Comparison of ENCODE assay signal across 9 cellular contexts in the genomic region with DNA sequence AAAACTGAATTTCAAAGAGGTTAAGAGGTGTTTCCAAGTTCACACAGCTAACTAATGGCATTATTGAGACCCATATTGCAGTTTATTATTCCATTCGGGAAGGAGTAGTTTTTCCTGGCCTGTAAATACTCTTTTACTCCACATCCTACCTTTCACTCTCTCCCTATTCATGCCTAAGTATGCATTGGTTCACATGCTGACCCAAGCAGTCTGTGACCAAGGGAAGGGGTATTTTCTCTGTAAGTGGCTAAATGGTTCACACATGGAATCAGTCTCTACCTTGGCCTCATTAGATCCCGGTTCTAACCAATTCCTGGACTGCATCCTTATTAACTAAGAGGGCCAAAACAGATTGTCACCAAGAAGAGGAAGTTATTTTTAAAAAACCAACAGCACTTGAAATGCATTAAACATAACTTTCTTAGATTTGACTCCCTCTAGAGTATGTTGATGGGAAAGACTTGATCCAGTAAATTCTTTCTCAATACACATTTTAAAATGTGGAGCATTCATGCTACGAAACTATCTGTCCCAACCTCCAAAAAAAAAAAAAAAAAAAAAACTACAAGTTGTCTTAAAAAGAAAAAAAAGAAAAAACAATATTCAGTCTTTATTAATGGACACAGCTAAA. TPM values are rescaled to one million over a fixed set of nuclear protein-coding genes. Genes with fewer than 3 reads are reported as not detected.
DNase-seq lines count a peak whose midpoint lies in the region; ATAC-seq and TF ChIP-seq lines count a peak whose summit lies in the region.
"Had no signal": no experiment of that assay in that cellular context is flagged by ENCODE, and none has a peak within 500 bp of the region (broad histone marks: within the 10 kb centered on the region; RNA-seq: fewer than 3 reads in every experiment).

No MANE protein-coding gene starts in this region.

- H3K27ac Mint-ChIP-seq in CD4-positive, alpha-beta T cell, result no peak overlapping the region
- H3K27ac Mint-ChIP-seq: activated naive CD8-positive, alpha-beta T cell had no signal

- H3K4me3 ChIP-seq in BE2C (ENCODE audit: low read depth, low read length) (no peak overlapping the region), left lung (no peak overlapping the region)

- POLR2A ChIA-PET in CD4-positive, alpha-beta T cell (lab: Charles Lee), result no interaction called here

- H3K27me3 ChIP-seq in BE2C, result peaks cover 5% of the 10 kb centered on the region; the same call in 1 of the 2 replicates
- no peaks in the 10 kb centered on the region for H3K27me3 ChIP-seq in left lung
- no peaks in the 10 kb centered on the region for H3K27me3 ChIP-seq in CD4-positive, alpha-beta T cell (ENCODE audit: control insufficient read depth, insufficient read depth, low read length)

- H3K27me3 Mint-ChIP-seq in CD4-positive, alpha-beta T cell, result peaks cover 20% of the 10 kb centered on the region

- H3K9me3 Mint-ChIP-seq in CD4-positive, alpha-beta T cell, result no peaks in the 10 kb centered on the region

- H3K36me3 ChIP-seq in BE2C, result no peaks in the 10 kb centered on the region
- H3K36me3 ChIP-seq in left lung, result no peaks in the 10 kb centered on the region

- CTCF ChIA-PET in CD4-positive, alpha-beta T cell (lab: Charles Lee), result interaction anchor here (1.4 kb wide), 1 partner anchor 16 kb away, joined by 3 read pairs; no protein-coding TSS in a partner anchor

- no peak overlapping the region for H3K27ac ChIP-seq in left lung
- no peak overlapping the region for H3K27ac ChIP-seq in CD4-positive, alpha-beta T cell (ENCODE audit: low read depth, low read length)

- no peak overlapping the region for H3K4me3 Mint-ChIP-seq in CD4-positive, alpha-beta T cell
- H3K4me3 Mint-ChIP-seq: activated naive CD8-positive, alpha-beta T cell had no signal

- no peaks in the 10 kb centered on the region for H3K4me1 Mint-ChIP-seq in CD4-positive, alpha-beta T cell (ENCODE audit: low read depth)

- no peaks in the 10 kb centered on the region for H3K9me3 ChIP-seq in BE2C
- H3K9me3 ChIP-seq in left lung, result no peaks in the 10 kb centered on the region
- H3K9me3 ChIP-seq in CD4-positive, alpha-beta T cell (ENCODE audit: control insufficient read depth, low read length), result no peaks in the 10 kb centered on the region

- H3K4me1 ChIP-seq in BE2C (no peaks in the 10 kb centered on the region), left lung (peaks cover 6 to 13% of the 10 kb centered on the region in 2 donors)

- peak; percentile 8; the same call in 1 of the 2 replicates for TF ChIP-seq CTCF in BE2C (IDR thresholded peaks at IDR 0.05; ENCODE audit: low read depth, low read length)
- TF ChIP-seq CTCF in left lung (IDR thresholded peaks at IDR 0.05), result no peak
- TF ChIP-seq CTCF in CD4-positive, alpha-beta T cell (IDR thresholded peaks at IDR 0.05), result no peak

- no peaks in the 10 kb centered on the region for H3K36me3 Mint-ChIP-seq in CD4-positive, alpha-beta T cell (ENCODE audit: low read depth)
- H3K36me3 Mint-ChIP-seq: activated naive CD8-positive, alpha-beta T cell had no signal

- intact Hi-C loops in left lung (cut with DNase I), result no loop called here
- intact Hi-C loops in CD4-positive, alpha-beta T cell (cut with DNase I, micrococcal nuclease), result no loop called here
- intact Hi-C loops in posterior cingulate gyrus (cut with DNase I), result no loop called here

- ATAC-seq in left lung, result peak; percentile 65
- ATAC-seq in HG03378 (IDR thresholded peaks at IDR 0.05; ENCODE audit: unreplicated experiment), result no peak
- ATAC-seq in CD4-positive, alpha-beta T cell (ENCODE audit: poor library complexity), result no peak
- ATAC-seq in HG02852 (IDR thresholded peaks at IDR 0.05; ENCODE audit: unreplicated experiment), result no peak

- DNase-seq in BE2C (no peak), M059J (ENCODE audit: low read depth) (peak; percentile 17), astrocyte of the hippocampus (ENCODE audit: low read depth, low spot score) (peak; percentile 29), left lung (no peak), posterior cingulate gyrus (no peak)
- DNase-seq in CD4-positive, alpha-beta T cell, result no peak

RNA-seq across cellular contexts. Expression of a gene that starts 17.8 kb away (rescaled TPM):
- polyA plus RNA-seq in BE2C (2012; ENCODE audit: insufficient read depth, insufficient read length, low read depth), result not detected
- 0.42 TPM in 1 of 2 replicates, not detected in the other for total RNA-seq in M059J (2014; rRNA removed; shearing (Covaris generic))
- 10 to 100 TPM in 1 of 2 donors, 1 to 10 TPM in 1; 4.9 to 12.9 TPM for total RNA-seq in left lung
- not detected for total RNA-seq in CD4-positive, alpha-beta T cell

Comparison
In these comparisons a context has a peak if more than half of its experiments do, and no peak if none do; other contexts are left out.
1. DNase-seq: peak in M059J (single experiment) and astrocyte of the hippocampus (single experiment); none in BE2C (single experiment), left lung (0 of 2), CD4-positive, alpha-beta T cell (0 of 10) and posterior cingulate gyrus (0 of 10).